ENCODE assay signal across 1 cellular context in genomic region chr17:5418858-5419355, GRCh38.
TF ChIP-seq lines count a peak whose summit lies in the region.

No MANE protein-coding gene starts in this region.

TF ChIP-seq in IMR-90, 13 proteins besides CTCF, POLR2A, EP300 and RAD21:
- no peak for TF ChIP-seq SMC3 (IDR thresholded peaks at IDR 0.05; ENCODE audit: low read depth, low read length)
- TF ChIP-seq NFE2L2 (IDR thresholded peaks at IDR 0.05; ENCODE audit: low read depth, low read length) = no peak
- no peak for TF ChIP-seq MXI1 (IDR thresholded peaks at IDR 0.05; ENCODE audit: borderline replicate concordance, low read depth, low read length)
- no peak for TF ChIP-seq ELK1 (IDR thresholded peaks at IDR 0.05; ENCODE audit: borderline replicate concordance, low read depth, low read length)
- no peak for TF ChIP-seq RFX5 (IDR thresholded peaks at IDR 0.05; ENCODE audit: low read depth, low read length)
- TF ChIP-seq MAFK (IDR thresholded peaks at IDR 0.05; ENCODE audit: low read depth, low read length) = no peak
- TF ChIP-seq FOS (IDR thresholded peaks at IDR 0.05; ENCODE audit: low read depth, low read length) = no peak
- TF ChIP-seq CHD1 (IDR thresholded peaks at IDR 0.05; ENCODE audit: low read depth, low read length) = no peak
- no peak for TF ChIP-seq CEBPB (IDR thresholded peaks at IDR 0.05; ENCODE audit: low read depth, low read length)
- TF ChIP-seq RCOR1 (IDR thresholded peaks at IDR 0.05; ENCODE audit: insufficient replicate concordance, low read length) = no peak
- no peak for TF ChIP-seq BHLHE40 (IDR thresholded peaks at IDR 0.05; ENCODE audit: low read depth, low read length)
- TF ChIP-seq USF2 (IDR thresholded peaks at IDR 0.05; ENCODE audit: low read depth, low read length) = no peak
- no peak for TF ChIP-seq MAZ (IDR thresholded peaks at IDR 0.05; ENCODE audit: borderline replicate concordance, low read depth, low read length)
